23 cellular contexts compared by ENCODE assay signal in the genomic region with DNA sequence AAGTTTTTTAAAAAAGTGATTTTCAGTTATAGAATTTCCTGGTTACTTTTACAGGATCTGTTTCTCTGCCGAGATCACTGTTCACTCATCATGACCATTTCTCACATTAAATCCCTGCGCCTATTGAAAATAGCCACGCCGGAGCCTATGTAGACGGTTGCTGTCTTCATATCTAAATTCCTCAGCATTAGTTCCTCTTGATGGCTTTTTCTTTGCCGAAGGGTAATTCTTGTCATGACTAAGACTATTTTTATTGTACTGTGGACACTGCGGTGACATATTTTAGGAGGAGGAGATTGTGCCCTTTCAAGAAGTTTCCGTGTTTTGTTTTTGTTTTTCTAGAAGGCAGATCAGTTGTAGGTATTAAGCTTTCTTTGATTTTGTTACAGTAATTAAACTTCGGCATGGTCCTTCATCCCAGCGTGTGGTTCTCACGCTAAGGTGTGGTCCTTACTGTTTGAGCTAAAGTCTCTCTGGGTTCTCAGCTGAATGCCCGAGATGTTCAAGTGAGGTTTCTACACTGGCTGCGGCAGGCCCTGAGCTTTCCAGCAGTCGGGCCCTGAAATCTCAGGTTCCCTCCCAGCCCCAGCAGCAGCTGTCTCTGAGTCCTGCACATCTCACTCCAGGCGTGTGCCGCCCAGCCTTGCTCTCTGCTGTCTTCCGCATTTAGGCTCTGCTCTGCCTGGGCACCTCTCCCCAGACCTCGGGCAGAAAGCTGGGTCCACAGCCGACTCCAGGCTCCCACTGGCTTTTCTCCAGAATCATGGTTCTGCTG.
"Had no signal": no experiment of that assay in that cellular context is flagged by ENCODE, and none has a peak within 500 bp of the region (broad histone marks: within the 10 kb centered on the region; RNA-seq: fewer than 3 reads in every experiment).

No MANE protein-coding gene starts in this region.

- DNase-seq: activated CD4-positive, alpha-beta T cell treated with anti-CD3 and anti-CD28 coated beads for 48 hours; activated CD4-positive, alpha-beta T cell treated with anti-CD3 and anti-CD28 coated beads, Interleukin-2, amount 50 U/mL, for 48 hours; activated CD8-positive, alpha-beta memory T cell treated with anti-CD3 and anti-CD28 coated beads, Interleukin-2, amount 10 ng/mL, durations not matched to agents 7 days and 5 days; activated effector memory CD4-positive, alpha-beta T cell treated with Interleukin-2 at 50 U/mL for 16 hours; activated naive CD4-positive, alpha-beta T cell; activated T-cell treated with anti-CD3 and anti-CD28 coated beads, Interleukin-2, amount 50 U/mL, for 24 hours; Karpas-422; NCI-H1048; NCI-H146; NCI-H187 treated with DMSO at 0.1 percent for 48 hours; NCI-H2081 treated with DMSO at 0.1 percent for 48 hours; NCI-H446; NCI-H524; SHP77 had no signal

- H3K4me3 Mint-ChIP-seq: activated CD8-positive, alpha-beta memory T cell treated with anti-CD3 and anti-CD28 coated beads, Interleukin-2, amount 10 ng/mL, durations not matched to agents 7 days and 5 days; activated naive CD4-positive, alpha-beta T cell treated with anti-CD3 and anti-CD28 coated beads, Interleukin-2, amount 50 U/mL, for 24 hours; activated T-cell treated with anti-CD3 and anti-CD28 coated beads, Interleukin-2, amount 50 U/mL, for 24 hours; activated T-helper 1 cell treated with anti-CD3 and anti-CD28 coated beads, Interleukin-12 subunit alpha, Interleukin-12 subunit beta, Interleukin-2, Interleukin-4 antibody, amounts not matched to agents 30 ng/mL and 10 ng/mL and 1 ng/mL, durations not matched to agents 14 hours and 24 hours and 36 hours; brain; central memory CD8-positive, alpha-beta T cell; T-helper 1 cell treated with Interleukin-12 subunit alpha and Interleukin-12 subunit beta and Interleukin-4 antibody, amounts not matched to agents 30 μg/mL and 1 μg/mL, for 36 hours had no signal

- H3K36me3 Mint-ChIP-seq: activated CD8-positive, alpha-beta memory T cell treated with anti-CD3 and anti-CD28 coated beads, Interleukin-2, amount 10 ng/mL, durations not matched to agents 7 days and 5 days; activated naive CD4-positive, alpha-beta T cell treated with anti-CD3 and anti-CD28 coated beads, Interleukin-2, amount 50 U/mL, for 24 hours; brain had no signal

- H3K4me3 ChIP-seq: K562 had no signal

- H3K27ac Mint-ChIP-seq: activated CD8-positive, alpha-beta memory T cell treated with anti-CD3 and anti-CD28 coated beads, Interleukin-2, amount 10 ng/mL, durations not matched to agents 7 days and 5 days; activated naive CD4-positive, alpha-beta T cell treated with anti-CD3 and anti-CD28 coated beads, Interleukin-2, amount 50 U/mL, for 24 hours; activated T-cell treated with anti-CD3 and anti-CD28 coated beads, Interleukin-2, amount 50 U/mL, for 24 hours; activated T-helper 1 cell treated with anti-CD3 and anti-CD28 coated beads, Interleukin-12 subunit alpha, Interleukin-12 subunit beta, Interleukin-2, Interleukin-4 antibody, amounts not matched to agents 30 ng/mL and 10 ng/mL and 1 ng/mL, durations not matched to agents 14 hours and 24 hours and 36 hours; brain; T-helper 1 cell treated with Interleukin-12 subunit alpha and Interleukin-12 subunit beta and Interleukin-4 antibody, amounts not matched to agents 30 μg/mL and 1 μg/mL, for 36 hours had no signal

- FAIRE-seq: astrocyte, K562 had no signal

- H3K27me3 Mint-ChIP-seq: activated naive CD4-positive, alpha-beta T cell treated with anti-CD3 and anti-CD28 coated beads, Interleukin-2, amount 50 U/mL, for 24 hours had no signal

- ATAC-seq: activated CD4-positive, CD25-positive, alpha-beta regulatory T cell treated with anti-CD3 and anti-CD28 coated beads, Interleukin-2, amount 50 U/mL, for 24 hours; activated CD8-positive, alpha-beta memory T cell treated with anti-CD3 and anti-CD28 coated beads, Interleukin-2, amount 10 ng/mL, durations not matched to agents 7 days and 5 days; K562; Panc1 had no signal

- H3K9me3 Mint-ChIP-seq: activated naive CD4-positive, alpha-beta T cell treated with anti-CD3 and anti-CD28 coated beads, Interleukin-2, amount 50 U/mL, for 24 hours; activated T-helper 1 cell treated with anti-CD3 and anti-CD28 coated beads, Interleukin-12 subunit alpha, Interleukin-12 subunit beta, Interleukin-2, Interleukin-4 antibody, amounts not matched to agents 30 ng/mL and 10 ng/mL and 1 ng/mL, durations not matched to agents 14 hours and 24 hours and 36 hours; central memory CD8-positive, alpha-beta T cell; T-helper 1 cell treated with Interleukin-12 subunit alpha and Interleukin-12 subunit beta and Interleukin-4 antibody, amounts not matched to agents 30 μg/mL and 1 μg/mL, for 36 hours had no signal

- H3K4me1 Mint-ChIP-seq: activated CD8-positive, alpha-beta memory T cell treated with anti-CD3 and anti-CD28 coated beads, Interleukin-2, amount 10 ng/mL, durations not matched to agents 7 days and 5 days; activated naive CD4-positive, alpha-beta T cell treated with anti-CD3 and anti-CD28 coated beads, Interleukin-2, amount 50 U/mL, for 24 hours; brain; central memory CD8-positive, alpha-beta T cell had no signal
